Comparison of ENCODE assay signal across 12 cellular contexts in genomic region chr4:154073107-154073817, GRCh38.
DNase-seq lines count a peak whose midpoint lies in the region; ATAC-seq and TF ChIP-seq lines count a peak whose summit lies in the region.
"Had no signal": no experiment of that assay in that cellular context is flagged by ENCODE, and none has a peak within 500 bp of the region (broad histone marks: within the 10 kb centered on the region; RNA-seq: fewer than 3 reads in every experiment).

No MANE protein-coding gene starts in this region.

- H3K4me2 ChIP-seq in PC-9: no peak overlapping the region

- H3K79me2 ChIP-seq in PC-9 (ENCODE audit: low read depth): no peaks in the 10 kb centered on the region

- H3K36me3 ChIP-seq in HEK293 (ENCODE audit: control insufficient read depth in 2 of 2, insufficient read depth in 1 of 2, low read length in 2 of 2): no peaks in the 10 kb centered on the region
- no peaks in the 10 kb centered on the region for H3K36me3 ChIP-seq in PC-9 (ENCODE audit: low read depth)
- H3K36me3 ChIP-seq: upper lobe of right lung had no signal

- intact Hi-C loops in PC-9 (cut with micrococcal nuclease; ENCODE audit: unreplicated experiment): no loop called here
- intact Hi-C loops in cardiac septum (cut with DNase I): no loop called here

- H3K27ac ChIP-seq in HEK293 (ENCODE audit: extremely low read depth, low read depth, low read length) (no peak overlapping the region), PC-9 (no peak overlapping the region)
- H3K27ac ChIP-seq: upper lobe of right lung had no signal

- H3K9me3 ChIP-seq in HEK293 (ENCODE audit: control insufficient read depth, insufficient read depth, low read depth, low read length) (no peaks in the 10 kb centered on the region), PC-9 (ENCODE audit: insufficient read depth, low read depth) (no peaks in the 10 kb centered on the region)
- H3K9me3 ChIP-seq: upper lobe of right lung had no signal

- BruUV-seq in PC-9 (replicated peaks; lab: Mats Ljungman, UMichigan): no TSS peak

- TF ChIP-seq CTCF in HEK293 (tag by site-specific recombination; IDR thresholded peaks at IDR 0.05) (no peak), PC-9 (conservative IDR thresholded peaks at IDR 0.05) (no peak)

- H3K4me3 ChIP-seq in HEK293 (ENCODE audit: low read depth, low read length): no peak overlapping the region
- no peak overlapping the region for H3K4me3 ChIP-seq in PC-9
- H3K4me3 ChIP-seq: lung, upper lobe of right lung had no signal

- H3K27me3 ChIP-seq in PC-9 (ENCODE audit: insufficient read depth, low read depth): no peaks in the 10 kb centered on the region
- H3K27me3 ChIP-seq: upper lobe of right lung had no signal

- POLR2A ChIA-PET in HEK293 (lab: Yijun Ruan, JAX): no interaction called here
- POLR2A ChIA-PET in PC-9 (lab: Charles Lee; ENCODE audit: unreplicated experiment): no interaction called here

- DNase-seq in activated naive CD4-positive, alpha-beta T cell treated with anti-CD3 and anti-CD28 coated beads, Interleukin-2, amount 50 U/mL, for 16 hours: peak; percentile 17
- DNase-seq in myocyte (ENCODE audit: low read depth) (peak; percentile 57), PC-9 (no peak), DMS53 (lab: John Stamatoyannopoulos, UW) (no peak), cardiac septum (ENCODE audit: low spot score) (no peak)
- DNase-seq in stimulated activated naive CD4-positive, alpha-beta T cell (lab: John Stamatoyannopoulos, UW): no peak
- DNase-seq: Karpas-422, RPMI8226, upper lobe of right lung had no signal

- no peaks in the 10 kb centered on the region for H3F3A ChIP-seq in PC-9 (ENCODE audit: insufficient read depth, low read depth)

- no peaks in the 10 kb centered on the region for H3K9me2 ChIP-seq in PC-9 (ENCODE audit: insufficient read depth)

- H2AFZ ChIP-seq in PC-9: no peak overlapping the region

- H3K4me1 ChIP-seq in HEK293 (ENCODE audit: control insufficient read depth, insufficient read depth, low read length) (no peaks in the 10 kb centered on the region), PC-9 (replicated peaks; ENCODE audit: insufficient read depth) (no peaks in the 10 kb centered on the region)
- H3K4me1 ChIP-seq: upper lobe of right lung had no signal

- ATAC-seq in GM18498 (IDR thresholded peaks at IDR 0.05; ENCODE audit: unreplicated experiment): peak; percentile 66
- ATAC-seq: upper lobe of right lung had no signal

- no peaks in the 10 kb centered on the region for H4K20me1 ChIP-seq in PC-9 (ENCODE audit: insufficient read depth)

- CTCF ChIA-PET in HEK293 (lab: Yijun Ruan, JAX): no interaction called here
- CTCF ChIA-PET in PC-9 (lab: Charles Lee): no interaction called here

TF ChIP-seq in HEK293, 187 proteins besides CTCF, POLR2A, EP300 and RAD21:
- TF ChIP-seq SETDB1 (IDR thresholded peaks at IDR 0.05; ENCODE audit: insufficient read length, low read length) (peak; percentile 97), GLIS1 (tag by site-specific recombination; IDR thresholded peaks at IDR 0.05) (0 out of 2 replicates have a peak, but pooled peaks have one; percentile 12), ZNF658 (tag by site-specific recombination; IDR thresholded peaks at IDR 0.05) (no peak), ZFHX2 (tag by site-specific recombination; conservative IDR thresholded peaks at IDR 0.05) (peak; percentile 22; the same call in 1 of the 2 replicates)

Comparison
In these comparisons a context has a peak if more than half of its experiments do, and no peak if none do; other contexts are left out.
1. DNase-seq: peak in activated naive CD4-positive, alpha-beta T cell treated with anti-CD3 and anti-CD28 coated beads, Interleukin-2, amount 50 U/mL, for 16 hours (single experiment) and myocyte (single experiment); none in PC-9 (0 of 2), DMS53 (single experiment), stimulated activated naive CD4-positive, alpha-beta T cell (0 of 6) and cardiac septum (single experiment).